1 cellular context compared by ENCODE assay signal in genomic region chr9:37836386-37836785, GRCh38.
TF ChIP-seq lines count a peak whose summit lies in the region.

No MANE protein-coding gene starts in this region.

TF ChIP-seq in GM12878, 131 proteins besides CTCF, POLR2A, EP300 and RAD21:
- peak; percentile 59 to 71 for TF ChIP-seq BHLHE40 (IDR thresholded peaks at IDR 0.05; ENCODE audit: borderline replicate concordance in 1 of 2, low read depth in 2 of 2, low read length in 1 of 2)
- TF ChIP-seq CHD2 (IDR thresholded peaks at IDR 0.05; ENCODE audit: borderline replicate concordance, low read depth, low read length): no peak
- TF ChIP-seq GABPA (IDR thresholded peaks at IDR 0.05; ENCODE audit: low read depth): peak; percentile 48; the same call in 1 of the 2 replicates
- TF ChIP-seq PAX5 (IDR thresholded peaks at IDR 0.05; ENCODE audit: borderline replicate concordance, low read depth, low read length): peak; percentile 21; the same call in 1 of the 2 replicates
- peak; percentile 72; the same call in 1 of the 2 replicates for TF ChIP-seq NFIC (IDR thresholded peaks at IDR 0.05; ENCODE audit: low read depth, low read length)
- TF ChIP-seq MEF2A (IDR thresholded peaks at IDR 0.05; ENCODE audit: insufficient read depth, low read depth, low read length): peak; percentile 57; the same call in 1 of the 2 replicates
- peak; percentile 40; the same call in 1 of the 2 replicates for TF ChIP-seq RELB (IDR thresholded peaks at IDR 0.05; ENCODE audit: low read depth)
- TF ChIP-seq BMI1 (IDR thresholded peaks at IDR 0.05; ENCODE audit: borderline replicate concordance): no peak
- no peak for TF ChIP-seq SIX5 (IDR thresholded peaks at IDR 0.05; ENCODE audit: low read depth, low read length, severe bottlenecking)
- no peak for TF ChIP-seq SRF (IDR thresholded peaks at IDR 0.05; ENCODE audit: low read depth in 2 of 2, low read length in 2 of 2)
- peak in 1 of 2 experiments; percentile 76; a peak in 1 of 4 replicates for TF ChIP-seq ETV6 (conservative IDR thresholded peaks at IDR 0.05 in 1 of 2, IDR thresholded peaks at IDR 0.05 in 1 of 2; ENCODE audit: borderline replicate concordance in 1 of 2, low read depth in 1 of 2)
- peak; percentile 71; the same call in 1 of the 2 replicates for TF ChIP-seq IRF4 (IDR thresholded peaks at IDR 0.05; ENCODE audit: low read depth, low read length)
- peak; percentile 94 for TF ChIP-seq JUNB (IDR thresholded peaks at IDR 0.05)
- peak; percentile 60; the same call in 1 of the 2 replicates for TF ChIP-seq BCL11A (IDR thresholded peaks at IDR 0.05; ENCODE audit: low read depth, low read length)
- TF ChIP-seq CREM (IDR thresholded peaks at IDR 0.05; ENCODE audit: low read depth): peak; percentile 37; the same call in 1 of the 2 replicates
- TF ChIP-seq NBN (IDR thresholded peaks at IDR 0.05): 0 out of 2 replicates have a peak, but pooled peaks have one; percentile 12
- peak; percentile 64; the same call in 1 of the 2 replicates for TF ChIP-seq FOXM1 (IDR thresholded peaks at IDR 0.05; ENCODE audit: low read depth, low read length)
- TF ChIP-seq SIN3A (IDR thresholded peaks at IDR 0.05; ENCODE audit: low read depth, low read length): no peak
- no peak for TF ChIP-seq STAT1 (conservative IDR thresholded peaks at IDR 0.05)
- no peak for TF ChIP-seq PRDM15 (CRISPR knock-in tag; IDR thresholded peaks at IDR 0.05)
- TF ChIP-seq MTA2 (IDR thresholded peaks at IDR 0.05; ENCODE audit: low read depth): peak; percentile 38; the same call in 1 of the 2 replicates
- peak; percentile 67; the same call in 1 of the 2 replicates for TF ChIP-seq TCF7 (IDR thresholded peaks at IDR 0.05; ENCODE audit: borderline replicate concordance)
- peak; percentile 43; the same call in 1 of the 2 replicates for TF ChIP-seq BACH1 (IDR thresholded peaks at IDR 0.05; ENCODE audit: borderline replicate concordance)
- peak; percentile 83 for TF ChIP-seq RUNX3 (IDR thresholded peaks at IDR 0.05; ENCODE audit: low read length)
- peak; percentile 85 for TF ChIP-seq ATF2 (IDR thresholded peaks at IDR 0.05; ENCODE audit: low read length)
- peak; percentile 41; the same call in 1 of the 2 replicates for TF ChIP-seq ZBED1 (IDR thresholded peaks at IDR 0.05; ENCODE audit: borderline replicate concordance)
- TF ChIP-seq ATF7 (IDR thresholded peaks at IDR 0.05; ENCODE audit: low read depth): peak; percentile 87
- 0 out of 2 replicates have a peak, but pooled peaks have one; percentile 17 for TF ChIP-seq EED (IDR thresholded peaks at IDR 0.05; ENCODE audit: low read depth)
- 0 out of 4 replicates have a peak, but pooled peaks of 1 of the 2 experiments have one; percentile 27 for TF ChIP-seq IKZF2 (IDR thresholded peaks at IDR 0.05)
- peak; percentile 33; the same call in 1 of the 2 replicates for TF ChIP-seq YY1 (IDR thresholded peaks at IDR 0.05; ENCODE audit: low read depth, low read length)
